Comparison of ENCODE assay signal across 1 cellular context in genomic region chrX:155819966-155820491, GRCh38.
A peak's percentile ranks its signal among the peaks of the same experiment; 100 is the strongest.
TF ChIP-seq lines count a peak whose summit lies in the region.

No MANE protein-coding gene starts in this region.

TF ChIP-seq in K562, 482 proteins besides CTCF, POLR2A, EP300 and RAD21 (continued from another document):
- TF ChIP-seq ZNF445 (CRISPR knock-in tag; IDR thresholded peaks at IDR 0.05; ENCODE audit: low read depth) (no peak), CC2D1A (IDR thresholded peaks at IDR 0.05) (peak; percentile 46; the same call in 1 of the 2 replicates), NFE2L1 (tag; IDR thresholded peaks at IDR 0.05; ENCODE audit: borderline replicate concordance, low read depth) (no peak), KDM5B (IDR thresholded peaks at IDR 0.05; ENCODE audit: insufficient replicate concordance, low read depth, low read length) (no peak), FOXP1 (CRISPR knock-in tag; IDR thresholded peaks at IDR 0.05) (no peak), ZKSCAN8 (CRISPR knock-in tag; IDR thresholded peaks at IDR 0.05) (no peak), MXI1 (IDR thresholded peaks at IDR 0.05; ENCODE audit: low read depth, low read length) (no peak), ZNF449 (CRISPR knock-in tag; IDR thresholded peaks at IDR 0.05) (no peak), SMAD4 (CRISPR knock-in tag; conservative IDR thresholded peaks at IDR 0.05) (no peak), ZNF224 (CRISPR knock-in tag; IDR thresholded peaks at IDR 0.05) (no peak), NFIC (IDR thresholded peaks at IDR 0.05) (peak; percentile 95), NCOA2 (IDR thresholded peaks at IDR 0.05; ENCODE audit: partially characterized antibody in 2 of 2) (no peak), ZNF24 (IDR thresholded peaks at IDR 0.05) (peak; percentile 14; the same call in 1 of the 2 replicates), ZFP91 (CRISPR knock-in tag; IDR thresholded peaks at IDR 0.05) (no peak), FOS (IDR thresholded peaks at IDR 0.05; ENCODE audit: extremely low read depth, insufficient read length) (no peak)
